20 cellular contexts compared by ENCODE assay signal in the genomic region with DNA sequence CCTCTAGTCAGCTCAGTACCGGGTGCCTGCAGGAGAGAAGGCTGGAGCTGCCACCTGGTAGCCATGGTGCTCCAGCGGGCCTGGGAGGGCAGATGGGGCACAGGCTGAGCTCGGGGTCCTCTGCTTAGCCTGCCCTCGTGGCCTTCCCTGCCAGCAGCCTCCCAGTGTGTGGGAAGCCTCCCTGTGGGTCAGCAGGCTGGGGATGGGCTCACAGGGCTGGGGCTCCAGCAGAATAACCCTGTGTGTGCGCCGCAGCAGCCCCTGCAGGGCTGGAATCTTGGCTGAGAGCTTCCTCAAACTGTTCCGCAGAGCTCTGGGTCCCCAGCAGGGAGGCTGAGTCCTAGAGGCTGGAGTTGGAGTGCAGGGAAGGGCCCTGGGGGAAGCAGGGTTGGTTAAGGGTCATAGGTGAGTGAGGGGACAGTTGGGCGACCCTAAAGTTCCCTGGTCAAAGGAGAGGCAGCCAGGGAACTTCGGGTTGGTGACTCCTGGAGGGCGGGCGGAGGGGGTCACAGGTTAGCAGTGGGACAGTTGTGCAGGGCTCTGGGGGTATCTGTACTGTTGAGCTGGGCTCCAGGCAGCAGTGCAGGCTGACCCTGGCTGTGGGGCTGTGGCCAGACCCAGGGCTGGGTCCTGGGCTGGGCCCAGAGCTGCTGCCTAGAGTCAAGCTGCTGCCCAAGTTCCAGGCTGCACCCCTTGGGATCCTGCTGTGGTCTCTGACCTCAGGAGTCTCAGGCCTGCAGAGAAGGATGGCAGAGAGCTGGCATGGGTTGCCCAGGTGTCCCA. TPM values are rescaled to one million over a fixed set of nuclear protein-coding genes. Genes with fewer than 3 reads are reported as not detected.
DNase-seq lines count a peak whose midpoint lies in the region; ATAC-seq, FAIRE-seq and TF ChIP-seq lines count a peak whose summit lies in the region.
"Had no signal": no experiment of that assay in that cellular context is flagged by ENCODE, and none has a peak within 500 bp of the region (broad histone marks: within the 10 kb centered on the region; RNA-seq: fewer than 3 reads in every experiment).

No MANE protein-coding gene starts in this region.

- H2AFZ ChIP-seq in K562 (ENCODE audit: low read depth, low read length) (no peak overlapping the region), osteoblast (ENCODE audit: low read length) (no peak overlapping the region), trophoblast cell (ENCODE audit: insufficient read depth, low read length, poor library complexity) (no peak overlapping the region)
- H2AFZ ChIP-seq: GM23338 had no signal

- FAIRE-seq in K562 (lab: Jason Lieb, UNC) = no peak
- FAIRE-seq: A549, GM12878, GM18507 had no signal

- H2BK120ac ChIP-seq in trophoblast cell (ENCODE audit: insufficient read depth, low read length, poor library complexity) = no peak overlapping the region

- H3K27me3 ChIP-seq in H7 (ENCODE audit: control insufficient read depth, insufficient read depth, low read length) (peaks cover 1% of the 10 kb centered on the region; the same call in 1 of the 2 replicates), K562 (ENCODE audit: control insufficient read depth in 2 of 2, insufficient read depth in 2 of 2, low read length in 2 of 2) (no peaks in the 10 kb centered on the region), osteoblast (ENCODE audit: insufficient read depth, low read length) (no peaks in the 10 kb centered on the region), trophoblast cell (ENCODE audit: insufficient read depth, low read length) (no peaks in the 10 kb centered on the region)
- H3K27me3 ChIP-seq: BE2C had no signal

- no peak for TF ChIP-seq POLR2A in K562 (conservative IDR thresholded peaks at IDR 0.05)

- no peak overlapping the region for H4K91ac ChIP-seq in trophoblast cell (ENCODE audit: low read depth, low read length)

- H3K4me1 ChIP-seq in K562 (replicated peaks in 1 of 2; ENCODE audit: control insufficient read depth in 2 of 2, insufficient read depth in 2 of 2, low read length in 2 of 2) (peaks cover 0 to 56% of the 10 kb centered on the region in 2 experiments; a peak in 3 of 5 replicates), osteoblast (ENCODE audit: insufficient read depth, low read length) (peaks cover 2% of the 10 kb centered on the region), trophoblast cell (ENCODE audit: control insufficient read depth in 1 of 2, insufficient read depth in 2 of 2, low read length in 2 of 2) (no peaks in the 10 kb centered on the region)
- H3K4me1 ChIP-seq: BE2C, Caco-2 had no signal

- no peak overlapping the region for H3K4me2 ChIP-seq in K562 (ENCODE audit: insufficient read depth, low read length)
- no peak overlapping the region for H3K4me2 ChIP-seq in osteoblast (ENCODE audit: insufficient read depth, low read length)
- no peak overlapping the region for H3K4me2 ChIP-seq in trophoblast cell (ENCODE audit: low read length)
- H3K4me2 ChIP-seq: A549, GM23338 had no signal

- H3K18ac ChIP-seq in trophoblast cell (ENCODE audit: low read length) = no peak overlapping the region

- no peak overlapping the region for H4K8ac ChIP-seq in trophoblast cell (ENCODE audit: low read depth, low read length)

- TF ChIP-seq EP300 in K562 (IDR thresholded peaks at IDR 0.05; ENCODE audit: low read length) = no peak

- no peak overlapping the region for H3K4me3 ChIP-seq in H7 (ENCODE audit: insufficient read depth, low read depth, low read length)
- no peak overlapping the region for H3K4me3 ChIP-seq in K562
- H3K4me3 ChIP-seq in osteoblast (ENCODE audit: insufficient read depth, low read length) = no peak overlapping the region
- no peak overlapping the region for H3K4me3 ChIP-seq in trophoblast cell (ENCODE audit: low read depth, low read length)
- H3K4me3 ChIP-seq: A549, GM12878, GM23338 had no signal

- no peaks in the 10 kb centered on the region for H3K9me1 ChIP-seq in K562 (ENCODE audit: control insufficient read depth, insufficient read depth, low read length)

- CTCF ChIA-PET in K562 (lab: Yijun Ruan, JAX; ENCODE audit: low intra/inter-chr PET ratio) = no interaction called here

- H2BK12ac ChIP-seq in trophoblast cell (ENCODE audit: low read length) = no peak overlapping the region

- H2AK5ac ChIP-seq in trophoblast cell (ENCODE audit: low read length) = no peak overlapping the region

- H3K27ac ChIP-seq in K562 (ENCODE audit: extremely low read depth, low read depth, low read length) = no peak overlapping the region
- H3K27ac ChIP-seq in osteoblast (ENCODE audit: low read depth, low read length) = no peak overlapping the region
- no peak overlapping the region for H3K27ac ChIP-seq in trophoblast cell (ENCODE audit: low read depth, low read length)
- H3K27ac ChIP-seq: A549, HL-60 had no signal

- POLR2A ChIA-PET in K562 (lab: Yijun Ruan, JAX) = interaction anchor here (0.6 to 1.3 kb wide), 3 partner anchors 12 to 225 kb away, joined by 3 read pairs; no protein-coding TSS in a partner anchor

- intact Hi-C loops in Right ventricle myocardium superior (cut with DNase I) (no loop called here), cardiac septum (cut with DNase I) (no loop called here), K562 (cut with micrococcal nuclease) (no loop called here)

- H3K79me1 ChIP-seq in trophoblast cell (ENCODE audit: low read length) = no peaks in the 10 kb centered on the region

- no peak for ATAC-seq in Right ventricle myocardium superior (ENCODE audit: poor library complexity)
- ATAC-seq in K562 = peak; percentile 14; the same call in 2 of the 3 replicates
- no peak for ATAC-seq in GM19395 (IDR thresholded peaks at IDR 0.05; ENCODE audit: unreplicated experiment)
- ATAC-seq: CD8-positive, alpha-beta T cell; GM12878; GM23338; HCT116 had no signal

- no peak overlapping the region for H2BK5ac ChIP-seq in trophoblast cell (ENCODE audit: low read depth, low read length, poor library complexity)

- no TSS peak for BruUV-seq in K562 (replicated peaks; lab: Mats Ljungman, UMichigan)

- H3K36me3 ChIP-seq in H7 (replicated peaks; ENCODE audit: control insufficient read depth, insufficient read depth, low read length) (no peaks in the 10 kb centered on the region), K562 (ENCODE audit: control insufficient read depth, insufficient read depth, low read length) (no peaks in the 10 kb centered on the region), osteoblast (ENCODE audit: insufficient read depth, low read length) (no peaks in the 10 kb centered on the region), trophoblast cell (ENCODE audit: control insufficient read depth in 1 of 2, insufficient read depth in 2 of 2, low read length in 2 of 2) (peaks cover 1 to 5% of the 10 kb centered on the region in 2 experiments)
- H3K36me3 ChIP-seq: BE2C had no signal

- WGBS in K562 (ENCODE audit: insufficient coverage, low coverage, missing lambda C conversion rate) = 27% methylated on average over 11 of the region's 11 CpGs
- WGBS in trophoblast cell (ENCODE audit: extremely low coverage, insufficient coverage, insufficient read length) = no CpG with 5 or more reads among the region's 11 CpGs

- TF ChIP-seq CTCF in K562 (IDR thresholded peaks at IDR 0.05 in 2 of 3, conservative IDR thresholded peaks at IDR 0.05 in 1 of 3; ENCODE audit: insufficient read depth in 2 of 3, low read depth in 1 of 3, low read length in 3 of 3) = no peak
- no peak for TF ChIP-seq CTCF in osteoblast (IDR thresholded peaks at IDR 0.05; ENCODE audit: extremely low read depth, low read depth, low read length)

- no peak overlapping the region for H3K14ac ChIP-seq in trophoblast cell (ENCODE audit: low read length)

- H3K9ac ChIP-seq in K562 (ENCODE audit: insufficient read depth in 1 of 2, low read depth in 2 of 2, low read length in 2 of 2) (peak overlapping the region in 1 of 2 experiments; percentile 48; a peak in 1 of 4 replicates), trophoblast cell (ENCODE audit: low read length) (no peak overlapping the region)

- in situ Hi-C loops in K562 (cut with MboI) = no loop called here

- no peak overlapping the region for H3K4ac ChIP-seq in trophoblast cell (ENCODE audit: low read depth, low read length)

- H3K9me3 ChIP-seq in K562 (replicated peaks; ENCODE audit: control insufficient read depth, insufficient read depth, low read depth, low read length) (no peaks in the 10 kb centered on the region), osteoblast (ENCODE audit: low read depth, low read length) (no peaks in the 10 kb centered on the region), trophoblast cell (ENCODE audit: insufficient read depth, low read depth, low read length) (peaks cover 2% of the 10 kb centered on the region)
- H3K9me3 ChIP-seq: A549, BE2C, Caco-2 had no signal

- H4K20me1 ChIP-seq in K562 (replicated peaks; ENCODE audit: control insufficient read depth, insufficient read depth, low read length) = no peaks in the 10 kb centered on the region
- no peaks in the 10 kb centered on the region for H4K20me1 ChIP-seq in osteoblast (ENCODE audit: insufficient read depth, low read length)

- no peak for TF ChIP-seq RAD21 in K562 (CRISPR knock-in tag; conservative IDR thresholded peaks at IDR 0.05 in 1 of 2, IDR thresholded peaks at IDR 0.05 in 1 of 2)

- H3K79me2 ChIP-seq in K562 (ENCODE audit: control insufficient read depth, insufficient read depth, low read length) (no peaks in the 10 kb centered on the region), osteoblast (ENCODE audit: insufficient read depth, low read length) (no peaks in the 10 kb centered on the region), trophoblast cell (ENCODE audit: control insufficient read depth, insufficient read depth, low read length, poor library complexity) (no peaks in the 10 kb centered on the region)

- no peak overlapping the region for H3K23ac ChIP-seq in trophoblast cell (ENCODE audit: low read length)

- DNase-seq in Right ventricle myocardium superior = peak; percentile 26
- DNase-seq in cardiac septum (ENCODE audit: low spot score) = no peak
- DNase-seq in H7 = peak; percentile 59
- DNase-seq in K562 (ENCODE audit: extremely low read depth in 1 of 4, low spot score in 3 of 4) = no peak
- DNase-seq in osteoblast (ENCODE audit: insufficient read length, low spot score, missing footprints) = peak; percentile 73
- DNase-seq in trophoblast cell = no peak
- DNase-seq: BE2C; Caco-2; CD8-positive, alpha-beta T cell; KBM-7 had no signal

- no peak overlapping the region for H4K12ac ChIP-seq in trophoblast cell (ENCODE audit: low read depth, low read length)

RNA-seq across cellular contexts. Expression of a gene that starts 14.0 kb away (rescaled TPM):
- total RNA-seq in Right ventricle myocardium superior = 3.0 TPM
- 8.8 TPM for total RNA-seq in cardiac septum
- total RNA-seq in H7 (2014; rRNA removed; shearing (Covaris generic)) = 3.7 and 6.4 TPM in 2 replicates
- total RNA-seq in K562 (2011; cell fraction: chromatin; rRNA removed; ENCODE audit: low replicate concordance) = 35.5 and 126 TPM in 2 replicates
- 56.0 and 101 TPM in 2 replicates for total RNA-seq in K562 (2011; cell fraction: nucleolus; rRNA removed)
- 38.6 and 40.3 TPM in 2 replicates for total RNA-seq in K562 (2011; cell fraction: nucleoplasm; rRNA removed)
- total RNA-seq in K562 (2014; rRNA removed) = 1.2 and 3.3 TPM in 2 replicates
- total RNA-seq in K562 (2014; rRNA removed; fragmentation: Illumina TruSeq; extraction: Trizol) = 0.41 and 1.0 TPM in 2 replicates
- 1.2 and 1.6 TPM in 2 replicates for total RNA-seq in K562 (2015; rRNA removed; fragmentation: Illumina TruSeq; extraction: Trizol)
- 13.0 and 26.6 TPM in 2 replicates for total RNA-seq in K562 (2021)
- 1.9 and 10.4 TPM in 2 replicates for polyA plus RNA-seq in K562 (2011; rRNA removed)
- polyA plus RNA-seq in K562 (2011; cell fraction: cytosol; rRNA removed) = 3.1 and 4.1 TPM in 2 replicates
- polyA plus RNA-seq in K562 (2011; cell fraction: nucleus; rRNA removed) = 68.3 and 69.9 TPM in 2 replicates
- polyA plus RNA-seq in K562 (2012) = 39.5 and 41.4 TPM in 2 replicates
- 4.9 and 10.3 TPM in 2 replicates for polyA plus RNA-seq in K562 (2014; fragmentation: Illumina TruSeq; extraction: Trizol)
- polyA plus RNA-seq in K562 (2014; fragmentation: Nextera tagmentation; extraction: Ambion mirVana) = under 1 TPM in 1 of 2 experiments, not detected in 1; 0.06 TPM
- 11.1 and 14.9 TPM in 2 replicates for polyA plus RNA-seq in K562 (2014; rRNA removed)
- 3.1 and 5.0 TPM in 2 replicates for polyA minus RNA-seq in K562 (2011; rRNA and poly(A)+ RNA removed)
- 2.6 and 4.1 TPM in 2 replicates for polyA minus RNA-seq in K562 (2011; cell fraction: cytosol; rRNA and poly(A)+ RNA removed)
- polyA minus RNA-seq in K562 (2011; cell fraction: nucleus; rRNA and poly(A)+ RNA removed) = 21.0 and 24.0 TPM in 2 replicates
- total RNA-seq in osteoblast = 2.2 and 2.4 TPM in 2 replicates
- 12.8 and 12.9 TPM in 2 replicates for polyA plus RNA-seq in trophoblast cell (2013)
- polyA plus RNA-seq: CD14-positive monocyte had no signal

RNA-seq across cellular contexts. Expression of a gene that starts 23.3 kb away (rescaled TPM):
- not detected for total RNA-seq in Right ventricle myocardium superior
- not detected for total RNA-seq in cardiac septum
- total RNA-seq in H7 (2014; rRNA removed; shearing (Covaris generic)) = not detected in 2 replicates
- total RNA-seq in K562 (2011; cell fraction: chromatin; rRNA removed; ENCODE audit: low replicate concordance) = not detected in 2 replicates
- not detected in 2 replicates for total RNA-seq in K562 (2011; cell fraction: nucleolus; rRNA removed)
- total RNA-seq in K562 (2011; cell fraction: nucleoplasm; rRNA removed) = not detected in 2 replicates
- total RNA-seq in K562 (2014; rRNA removed) = not detected in 2 replicates
- total RNA-seq in K562 (2014; rRNA removed; fragmentation: Illumina TruSeq; extraction: Trizol) = not detected in 2 replicates
- total RNA-seq in K562 (2015; rRNA removed; fragmentation: Illumina TruSeq; extraction: Trizol) = not detected in 2 replicates
- total RNA-seq in K562 (2021) = not detected in 2 replicates
- polyA plus RNA-seq in K562 (2011; rRNA removed) = not detected in 2 replicates
- polyA plus RNA-seq in K562 (2011; cell fraction: cytosol; rRNA removed) = not detected in 2 replicates
- not detected in 2 replicates for polyA plus RNA-seq in K562 (2011; cell fraction: nucleus; rRNA removed)
- polyA plus RNA-seq in K562 (2012) = 0.04 TPM in 1 of 2 replicates, not detected in the other
- not detected in 2 replicates for polyA plus RNA-seq in K562 (2014; fragmentation: Illumina TruSeq; extraction: Trizol)
- not detected for polyA plus RNA-seq in K562 (2014; fragmentation: Nextera tagmentation; extraction: Ambion mirVana)
- not detected in 2 replicates for polyA plus RNA-seq in K562 (2014; rRNA removed)
- not detected in 2 replicates for polyA minus RNA-seq in K562 (2011; rRNA and poly(A)+ RNA removed)
- polyA minus RNA-seq in K562 (2011; cell fraction: cytosol; rRNA and poly(A)+ RNA removed) = not detected in 2 replicates
- not detected in 2 replicates for polyA minus RNA-seq in K562 (2011; cell fraction: nucleus; rRNA and poly(A)+ RNA removed)
- not detected in 2 replicates for total RNA-seq in osteoblast
- not detected in 2 replicates for polyA plus RNA-seq in trophoblast cell (2013)
- total RNA-seq: Caco-2; CD8-positive, alpha-beta T cell; Daoy; GM12878; GM23338 had no signal
- polyA plus RNA-seq: AG04450, CD14-positive monocyte, GM23338 had no signal

RNA-seq across cellular contexts. Expression of a gene that starts 31.4 kb away (rescaled TPM):
- total RNA-seq in Right ventricle myocardium superior (5.9 TPM), cardiac septum (11.7 TPM), K562 (2014; rRNA removed) (3.5 and 8.6 TPM in 2 replicates), K562 (2014; rRNA removed; fragmentation: Illumina TruSeq; extraction: Trizol) (4.2 and 5.1 TPM in 2 replicates), K562 (2015; rRNA removed; fragmentation: Illumina TruSeq; extraction: Trizol) (4.3 and 5.7 TPM in 2 replicates), K562 (2021) (33.2 and 39.5 TPM in 2 replicates), osteoblast (5.8 and 6.2 TPM in 2 replicates)
- total RNA-seq in H7 (2014; rRNA removed; shearing (Covaris generic)) = 6.8 and 14.0 TPM in 2 replicates
- total RNA-seq in K562 (2011; cell fraction: chromatin; rRNA removed; ENCODE audit: low replicate concordance) = 64.1 and 158 TPM in 2 replicates
- 52.5 and 58.5 TPM in 2 replicates for total RNA-seq in K562 (2011; cell fraction: nucleolus; rRNA removed)
- 66.7 and 109 TPM in 2 replicates for total RNA-seq in K562 (2011; cell fraction: nucleoplasm; rRNA removed)
- polyA plus RNA-seq in K562 (2011; rRNA removed) (6.3 and 14.0 TPM in 2 replicates), K562 (2014; fragmentation: Illumina TruSeq; extraction: Trizol) (32.4 and 33.3 TPM in 2 replicates), K562 (2014; fragmentation: Nextera tagmentation; extraction: Ambion mirVana) (1 to 10 TPM; 1.0 to 1.5 TPM), K562 (2014; rRNA removed) (12.8 and 14.7 TPM in 2 replicates)
- polyA plus RNA-seq in K562 (2011; cell fraction: cytosol; rRNA removed) = 7.7 and 11.7 TPM in 2 replicates
- 29.7 and 50.1 TPM in 2 replicates for polyA plus RNA-seq in K562 (2011; cell fraction: nucleus; rRNA removed)
- polyA plus RNA-seq in K562 (2012) = 17.2 and 22.4 TPM in 2 replicates
- polyA minus RNA-seq in K562 (2011; rRNA and poly(A)+ RNA removed) = 9.2 and 10.3 TPM in 2 replicates
- polyA minus RNA-seq in K562 (2011; cell fraction: cytosol; rRNA and poly(A)+ RNA removed) = 15.5 and 16.1 TPM in 2 replicates
- polyA minus RNA-seq in K562 (2011; cell fraction: nucleus; rRNA and poly(A)+ RNA removed) = 10.3 and 12.0 TPM in 2 replicates
- 32.8 and 34.5 TPM in 2 replicates for polyA plus RNA-seq in trophoblast cell (2013)

RNA-seq across cellular contexts. Expression of a gene that starts 32.6 kb away (rescaled TPM):
- total RNA-seq in Right ventricle myocardium superior = 570 TPM
- 863 TPM for total RNA-seq in cardiac septum
- 0.48 and 1.4 TPM in 2 replicates for total RNA-seq in H7 (2014; rRNA removed; shearing (Covaris generic))
- total RNA-seq in K562 (2011; cell fraction: chromatin; rRNA removed; ENCODE audit: low replicate concordance) = 0.32 TPM in 1 of 2 replicates, not detected in the other
- 0.50 and 0.92 TPM in 2 replicates for total RNA-seq in K562 (2011; cell fraction: nucleolus; rRNA removed)
- not detected in 2 replicates for total RNA-seq in K562 (2011; cell fraction: nucleoplasm; rRNA removed)
- not detected in 2 replicates for total RNA-seq in K562 (2014; rRNA removed)
- total RNA-seq in K562 (2014; rRNA removed; fragmentation: Illumina TruSeq; extraction: Trizol) = not detected in 2 replicates
- total RNA-seq in K562 (2015; rRNA removed; fragmentation: Illumina TruSeq; extraction: Trizol) = not detected in 2 replicates
- total RNA-seq in K562 (2021) = 0.40 and 0.55 TPM in 2 replicates
- 0.05 TPM in 1 of 2 replicates, not detected in the other for polyA plus RNA-seq in K562 (2011; rRNA removed)
- 0.10 and 0.13 TPM in 2 replicates for polyA plus RNA-seq in K562 (2011; cell fraction: cytosol; rRNA removed)
- polyA plus RNA-seq in K562 (2011; cell fraction: nucleus; rRNA removed) = 0.24 and 0.63 TPM in 2 replicates
- polyA plus RNA-seq in K562 (2012) = 0.07 and 0.51 TPM in 2 replicates
- polyA plus RNA-seq in K562 (2014; fragmentation: Illumina TruSeq; extraction: Trizol) = 0.14 TPM in 1 of 2 replicates, not detected in the other
- not detected for polyA plus RNA-seq in K562 (2014; fragmentation: Nextera tagmentation; extraction: Ambion mirVana)
- polyA plus RNA-seq in K562 (2014; rRNA removed) = not detected in 2 replicates
- polyA minus RNA-seq in K562 (2011; rRNA and poly(A)+ RNA removed) = 0.15 TPM in 1 of 2 replicates, not detected in the other
- not detected in 2 replicates for polyA minus RNA-seq in K562 (2011; cell fraction: cytosol; rRNA and poly(A)+ RNA removed)
- polyA minus RNA-seq in K562 (2011; cell fraction: nucleus; rRNA and poly(A)+ RNA removed) = 0.22 TPM in 1 of 2 replicates, not detected in the other
- 9.1 and 14.5 TPM in 2 replicates for total RNA-seq in osteoblast
- 6.1 and 6.9 TPM in 2 replicates for polyA plus RNA-seq in trophoblast cell (2013)
- total RNA-seq: CD8-positive, alpha-beta T cell had no signal
- polyA plus RNA-seq: CD14-positive monocyte had no signal

RNA-seq across cellular contexts. Expression of a gene that starts 41.0 kb away (rescaled TPM):
- total RNA-seq in Right ventricle myocardium superior (5.2 TPM), cardiac septum (9.6 TPM), K562 (2014; rRNA removed) (7.7 and 10.3 TPM in 2 replicates), K562 (2014; rRNA removed; fragmentation: Illumina TruSeq; extraction: Trizol) (5.0 and 5.7 TPM in 2 replicates), K562 (2015; rRNA removed; fragmentation: Illumina TruSeq; extraction: Trizol) (8.5 and 8.6 TPM in 2 replicates), K562 (2021) (9.2 TPM in 2 replicates), osteoblast (9.0 and 13.6 TPM in 2 replicates)
- total RNA-seq in H7 (2014; rRNA removed; shearing (Covaris generic)) = 5.0 and 17.2 TPM in 2 replicates
- total RNA-seq in K562 (2011; cell fraction: chromatin; rRNA removed; ENCODE audit: low replicate concordance) = 16.9 and 59.4 TPM in 2 replicates
- total RNA-seq in K562 (2011; cell fraction: nucleolus; rRNA removed) = 32.5 and 40.4 TPM in 2 replicates
- total RNA-seq in K562 (2011; cell fraction: nucleoplasm; rRNA removed) = 22.7 and 31.1 TPM in 2 replicates
- polyA plus RNA-seq in K562 (2011; rRNA removed) (4.4 and 8.7 TPM in 2 replicates), K562 (2014; fragmentation: Illumina TruSeq; extraction: Trizol) (11.5 and 14.4 TPM in 2 replicates), K562 (2014; fragmentation: Nextera tagmentation; extraction: Ambion mirVana) (1 to 10 TPM; 1.2 to 3.1 TPM), K562 (2014; rRNA removed) (9.0 and 12.5 TPM in 2 replicates)
- 11.6 and 13.7 TPM in 2 replicates for polyA plus RNA-seq in K562 (2011; cell fraction: cytosol; rRNA removed)
- polyA plus RNA-seq in K562 (2011; cell fraction: nucleus; rRNA removed) = 45.6 and 54.7 TPM in 2 replicates
- polyA plus RNA-seq in K562 (2012) = 7.4 and 16.7 TPM in 2 replicates
- 4.6 and 4.8 TPM in 2 replicates for polyA minus RNA-seq in K562 (2011; rRNA and poly(A)+ RNA removed)
- polyA minus RNA-seq in K562 (2011; cell fraction: cytosol; rRNA and poly(A)+ RNA removed) = 12.8 and 14.8 TPM in 2 replicates
- 13.2 and 21.9 TPM in 2 replicates for polyA minus RNA-seq in K562 (2011; cell fraction: nucleus; rRNA and poly(A)+ RNA removed)
- 32.8 and 34.2 TPM in 2 replicates for polyA plus RNA-seq in trophoblast cell (2013)

Comparison
In these comparisons a context has a peak if more than half of its experiments do, and no peak if none do; other contexts are left out.
1. DNase-seq: peak in Right ventricle myocardium superior (single experiment), H7 (single experiment) and osteoblast (single experiment); none in cardiac septum (single experiment), K562 (0 of 4) and trophoblast cell (0 of 2).